ENCODE assay signal across 26 cellular contexts in the genomic region with DNA sequence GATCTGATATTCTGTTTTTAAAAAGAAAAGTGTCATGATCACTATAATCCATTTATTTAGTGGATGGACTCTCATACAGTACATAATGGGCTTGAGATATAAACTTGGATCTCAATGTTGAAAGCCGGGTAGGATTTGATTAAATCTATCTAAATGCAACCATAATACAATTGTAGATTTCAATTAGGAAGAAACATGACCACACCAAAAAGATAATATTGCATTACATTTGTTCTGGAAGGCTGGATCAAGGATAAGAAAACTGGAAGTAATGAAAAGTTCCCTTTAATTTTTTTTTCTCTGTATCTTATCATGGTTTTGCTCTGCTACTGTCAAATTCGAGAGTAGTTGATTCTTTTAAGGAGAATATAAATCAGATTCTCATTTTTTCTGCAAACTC.
"Had no signal": no experiment of that assay in that cellular context is flagged by ENCODE, and none has a peak within 500 bp of the region (broad histone marks: within the 10 kb centered on the region; RNA-seq: fewer than 3 reads in every experiment).

No MANE protein-coding gene starts in this region.

- H3K4me1 ChIP-seq: suprapubic skin, testis, thyroid gland, transverse colon, upper lobe of left lung, upper lobe of right lung, uterus, vagina had no signal

- H3K27ac ChIP-seq: stomach, suprapubic skin, testis, thoracic aorta, thyroid gland, tibial artery, tibial nerve, transverse colon, upper lobe of left lung, upper lobe of right lung, uterus, vagina had no signal

- H3K36me3 ChIP-seq: stomach, suprapubic skin, thoracic aorta, thyroid gland, tibial artery, tibial nerve, transverse colon, upper lobe of left lung, upper lobe of right lung, uterus, vagina had no signal

- H3K9me3 ChIP-seq: testis, thoracic aorta, thyroid gland, transverse colon, upper lobe of left lung, upper lobe of right lung, uterus, vagina had no signal

- DNase-seq: stimulated activated CD4-positive, alpha-beta T cell treated with anti-CD3 and anti-CD28 coated beads, Interleukin-2, amount 100 ng/mL, for 48 hours; stimulated activated CD4-positive, alpha-beta T cell treated with anti-CD3 and anti-CD28 coated beads, Interleukin-4, amount 100 ng/mL, for 1 hour; stimulated activated CD4-positive, alpha-beta T cell treated with anti-CD3 and anti-CD28 coated beads, Interleukin-4, amount 100 ng/mL, for 24 hours; stimulated activated CD4-positive, alpha-beta T cell treated with anti-CD3 and anti-CD28 coated beads, Interleukin-4, amount 100 ng/mL, for 4 hours; stimulated activated CD8-positive, alpha-beta memory T cell treated with anti-CD3 and anti-CD28 coated beads, Interleukin-4, amount 100 ng/mL, for 48 hours; stimulated activated naive B cell treated with anti-CD40 and anti-IgM and Interleukin-4, amounts not matched to agents 10 μg/mL and 1 μg/mL and 100 μg/mL, for 72 hours; stimulated activated naive CD4-positive, alpha-beta T cell; stimulated activated naive CD4-positive, alpha-beta T cell treated with Interleukin-2 at 50 U/mL for 16 hours; stimulated activated naive CD8-positive, alpha-beta T cell treated with anti-CD3 and anti-CD28 coated beads, Interleukin-15, amount 100 ng/mL, for 72 hours; stimulated activated naive CD8-positive, alpha-beta T cell treated with anti-CD3 and anti-CD28 coated beads, Interleukin-15, Interleukin-2, amounts not matched to agents 100 U/mL and 50 U/mL, for 24 hours; stomach; substantia nigra; testis; thyroid gland; tibial artery; transverse colon; upper lobe of left lung; upper lobe of right lung; uterus had no signal

- FAIRE-seq: urothelium cell line had no signal

- ATAC-seq: stimulated activated effector memory CD8-positive, alpha-beta T cell treated with anti-CD3 and anti-CD28 coated beads, Interleukin-12 subunit alpha, Interleukin-12 subunit beta, amount 100 ng/mL, for 72 hours; stimulated activated memory B cell treated with anti-CD40 and anti-IgM and Interleukin-4, amounts not matched to agents 10 μg/mL and 1 μg/mL and 100 μg/mL, for 72 hours; stimulated activated naive B cell treated with anti-CD40 and anti-IgM and Interleukin-4, amounts not matched to agents 10 μg/mL and 1 μg/mL and 100 μg/mL, for 72 hours; stimulated activated naive CD8-positive, alpha-beta T cell treated with anti-CD3 and anti-CD28 coated beads, Interleukin-15, amount 100 ng/mL, for 72 hours; stimulated activated naive CD8-positive, alpha-beta T cell treated with anti-CD3 and anti-CD28 coated beads, Interleukin-15, Interleukin-2, amounts not matched to agents 100 U/mL and 50 U/mL, for 24 hours; upper lobe of right lung had no signal

- H3K27me3 ChIP-seq: stomach, suprapubic skin, testis, thyroid gland, tibial artery, tibial nerve, transverse colon, upper lobe of left lung, upper lobe of right lung, uterus, vagina had no signal

- H3K4me3 ChIP-seq: stomach, suprapubic skin, testis, thoracic aorta, thyroid gland, tibial artery, tibial nerve, transverse colon, upper lobe of left lung, upper lobe of right lung, uterus, vagina had no signal
